Comparison of ENCODE assay signal across 18 cellular contexts in the genomic region with DNA sequence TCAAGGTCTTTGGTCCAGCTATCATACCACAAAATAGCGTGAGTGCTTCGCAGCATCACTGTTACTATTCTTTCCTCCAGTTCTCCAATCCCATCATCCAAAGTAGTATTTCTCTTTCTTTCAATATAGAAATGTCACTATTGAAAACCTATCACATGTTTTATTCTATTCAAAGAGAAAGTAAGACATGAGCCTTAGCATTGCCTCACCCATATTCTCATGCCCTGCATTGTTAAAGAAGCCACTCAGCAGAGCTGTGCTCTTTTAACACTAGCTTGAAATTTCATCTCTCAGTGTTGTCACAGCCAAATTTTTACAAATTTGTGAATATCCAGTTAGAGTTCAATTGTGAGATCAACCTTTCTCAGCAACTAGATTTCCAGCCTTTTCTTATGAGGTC.
DNase-seq lines count a peak whose midpoint lies in the region; ATAC-seq and TF ChIP-seq lines count a peak whose summit lies in the region.
"Had no signal": no experiment of that assay in that cellular context is flagged by ENCODE, and none has a peak within 500 bp of the region (broad histone marks: within the 10 kb centered on the region; RNA-seq: fewer than 3 reads in every experiment).

No MANE protein-coding gene starts in this region.

- ATAC-seq in GM18499 (IDR thresholded peaks at IDR 0.05; ENCODE audit: insufficient read depth, unreplicated experiment), result peak; percentile 21
- ATAC-seq in GM19455 (IDR thresholded peaks at IDR 0.05; ENCODE audit: unreplicated experiment), result peak; percentile 32
- ATAC-seq in HG02852 (IDR thresholded peaks at IDR 0.05; ENCODE audit: unreplicated experiment), result peak; percentile 58
- peak; percentile 52 for ATAC-seq in HG03521 (IDR thresholded peaks at IDR 0.05; ENCODE audit: unreplicated experiment)
- ATAC-seq in omental fat pad (ENCODE audit: low FRiP score), result no peak
- ATAC-seq: activated CD4-positive, CD25-positive, alpha-beta regulatory T cell treated with anti-CD3 and anti-CD28 coated beads, Interleukin-2, amount 50 U/mL, for 24 hours; CD8-positive, alpha-beta T cell; HCT116 had no signal

- TF ChIP-seq CTCF in omental fat pad (IDR thresholded peaks at IDR 0.05), result no peak

- DNase-seq in NCI-H187 treated with DMSO at 0.1 percent for 48 hours (lab: John Stamatoyannopoulos, UW) (no peak), SW480 (ENCODE audit: low spot score) (no peak), NCI-H2081 treated with DMSO at 0.1 percent for 48 hours (lab: John Stamatoyannopoulos, UW) (no peak), omental fat pad (ENCODE audit: low spot score) (no peak)
- DNase-seq: activated effector memory CD4-positive, alpha-beta T cell treated with anti-CD3 and anti-CD28 coated beads, Interleukin-2, amount 50 U/mL, for 16 hours; aorta; CD8-positive, alpha-beta T cell; NCI-H1930; NCI-H510A treated with DMSO at 0.1 percent for 48 hours; SJCRH30; stomach; uterus had no signal
